8 cellular contexts compared by ENCODE assay signal in the genomic region with DNA sequence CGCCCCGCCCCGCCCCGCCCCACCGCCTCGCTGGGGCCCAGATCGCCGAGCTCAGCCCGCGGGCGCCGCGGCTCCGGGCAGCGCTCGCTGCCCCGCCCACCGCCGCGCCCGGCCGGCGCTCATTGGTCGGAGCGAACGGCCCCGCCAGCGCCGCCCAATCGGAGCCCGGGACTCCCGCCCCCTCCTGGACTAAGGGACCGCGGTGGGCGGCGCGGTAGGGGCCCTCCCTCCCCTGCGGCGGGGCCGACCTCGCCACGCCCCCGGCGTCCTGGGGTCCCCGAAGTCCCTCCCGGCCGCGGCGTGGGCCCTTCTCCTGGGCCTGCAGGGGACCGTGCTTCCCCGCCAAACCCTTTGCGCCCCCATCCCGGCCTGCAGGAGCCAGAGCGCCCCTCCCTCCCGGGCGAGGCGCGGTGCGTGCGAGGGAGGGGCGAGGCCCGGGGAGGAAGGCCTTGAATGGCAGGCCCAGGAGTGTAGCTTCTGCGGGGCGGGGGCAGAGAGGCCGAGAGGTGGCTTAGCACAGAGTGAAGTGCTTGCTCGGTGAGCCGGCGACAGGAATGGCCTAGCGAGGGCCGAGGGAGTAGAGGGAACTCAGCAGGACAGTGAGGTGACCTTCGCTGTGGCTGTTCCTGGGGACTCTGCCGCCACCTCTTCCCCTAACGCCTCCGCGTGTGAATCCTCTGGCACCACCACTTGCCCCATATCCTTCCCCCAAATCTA. TPM values are rescaled to one million over a fixed set of nuclear protein-coding genes. Genes with fewer than 3 reads are reported as not detected.
A peak's percentile ranks its signal among the peaks of the same experiment; 100 is the strongest.
DNase-seq lines count a peak whose midpoint lies in the region; ATAC-seq and TF ChIP-seq lines count a peak whose summit lies in the region.

A gene (minus strand): TSS at position 51 of the 717 bp plus-strand sequence. CDS start 7,366 bp downstream, outside the sequence.

- peak within 1 kb of the TSS; percentile 75 for H3K27ac Mint-ChIP-seq in chondrocyte (ENCODE audit: unreplicated experiment)

- peak within 1 kb of the TSS; percentile 68 for H3K4me3 ChIP-seq in AG04450 (ENCODE audit: low read depth, low read length)

- H3K4me3 Mint-ChIP-seq in chondrocyte (ENCODE audit: unreplicated experiment), result peak within 1 kb of the TSS; percentile 75

- CTCF ChIA-PET in AG04450 (lab: Charles Lee), result no interaction called here

- H3K4me1 Mint-ChIP-seq in chondrocyte (ENCODE audit: low read depth), result peaks cover 60% of the 10 kb centered on the region

- intact Hi-C loops in left colon (cut with DNase I, micrococcal nuclease), result no loop called here

- H3K36me3 Mint-ChIP-seq in chondrocyte (ENCODE audit: low read depth), result no peaks in the 10 kb centered on the region

- POLR2A ChIA-PET in AG04450 (lab: Yijun Ruan, JAX), result interaction anchor here (0.6 kb wide), 1 partner anchor 37 kb away, joined by 4 read pairs; no protein-coding TSS in a partner anchor

- H3K9me3 ChIP-seq in AG04450 (ENCODE audit: control insufficient read depth, insufficient read depth, low read length), result no peaks in the 10 kb centered on the region; the same call in 1 of the 2 replicates

- DNase-seq in AG04450 (ENCODE audit: low read depth, low spot score), result no peak
- peak; percentile 86 for DNase-seq in NCI-H345 (lab: John Stamatoyannopoulos, UW)
- peak; percentile 81 to 84 for DNase-seq in activated CD4-positive, alpha-beta T cell treated with anti-CD3 and anti-CD28 coated beads for 24 hours (ENCODE audit: low read depth in 2 of 2)
- no peak for DNase-seq in chondrocyte (ENCODE audit: low spot score)
- peak; percentile 90 to 93 for DNase-seq in left colon
- DNase-seq in stimulated activated CD4-positive, alpha-beta T cell treated with anti-CD3 and anti-CD28 coated beads, Interleukin-1b, Interleukin-23, amount 100 ng/mL, for 4 hours (ENCODE audit: low read depth in 2 of 2), result peak; percentile 74 to 88

- H3K27me3 ChIP-seq in AG04450 (ENCODE audit: control insufficient read depth, insufficient read depth, low read length), result no peaks in the 10 kb centered on the region

- peak; percentile 85 for ATAC-seq in GM18867 (IDR thresholded peaks at IDR 0.05; ENCODE audit: unreplicated experiment)
- ATAC-seq in HG03097 (IDR thresholded peaks at IDR 0.05; ENCODE audit: low FRiP score, unreplicated experiment), result peak; percentile 75
- peak; percentile 69 for ATAC-seq in left colon

- no peak within 1 kb of the TSS for H3K27ac ChIP-seq in AG04450 (ENCODE audit: low read depth, low read length)

- no peak for TF ChIP-seq CTCF in AG04450 (IDR thresholded peaks at IDR 0.05; ENCODE audit: low read depth, low read length)
- TF ChIP-seq CTCF in chondrocyte (IDR thresholded peaks at IDR 0.05), result no peak

- H3K9me3 Mint-ChIP-seq in chondrocyte (ENCODE audit: low read depth), result no peaks in the 10 kb centered on the region

- no peaks in the 10 kb centered on the region for H3K27me3 Mint-ChIP-seq in chondrocyte (ENCODE audit: low read depth)

RNA-seq across cellular contexts. Expression of the gene that starts here (rescaled TPM):
- polyA plus RNA-seq in AG04450 (2011; rRNA removed), result 2.8 and 3.3 TPM in 2 replicates
- 4.7 and 4.8 TPM in 2 replicates for polyA minus RNA-seq in AG04450 (2011; rRNA and poly(A)+ RNA removed)
- 5.0 to 8.0 TPM (median 5.1 TPM) in 3 replicates for total RNA-seq in chondrocyte
- 1 to 10 TPM; 5.0 to 6.3 TPM for total RNA-seq in left colon

Comparison
In these comparisons a context has a peak if more than half of its experiments do, and no peak if none do; other contexts are left out.
1. DNase-seq: peak in NCI-H345 (single experiment), activated CD4-positive, alpha-beta T cell treated with anti-CD3 and anti-CD28 coated beads for 24 hours (2 of 2), left colon (2 of 2) and stimulated activated CD4-positive, alpha-beta T cell treated with anti-CD3 and anti-CD28 coated beads, Interleukin-1b, Interleukin-23, amount 100 ng/mL, for 4 hours (2 of 2); none in AG04450 (single experiment) and chondrocyte (single experiment).
2. Peak in every context shown above with its lines, with median percentiles within 50 percentile points of each other: ATAC-seq.